Comparison of ENCODE assay signal across 8 cellular contexts in the genomic region with DNA sequence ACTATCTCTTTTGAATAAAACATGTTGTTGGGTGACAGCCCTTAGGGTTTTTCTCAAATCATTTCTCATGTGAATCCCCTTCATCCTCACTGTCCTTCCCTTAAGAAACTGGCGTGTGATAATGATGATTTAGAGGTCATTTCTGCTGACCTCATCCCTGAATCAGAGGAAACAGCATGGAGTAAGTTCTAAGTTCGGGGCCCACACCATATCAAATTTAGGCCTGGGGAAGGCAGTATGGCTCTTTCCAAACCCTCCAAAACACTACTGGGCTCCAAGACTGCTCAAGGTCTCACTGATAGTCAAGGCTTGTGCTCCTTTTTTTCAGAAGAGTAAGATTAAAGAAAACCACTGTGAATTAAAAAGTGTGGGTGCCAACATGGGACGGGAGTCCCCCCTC. TPM values are rescaled to one million over a fixed set of nuclear protein-coding genes. Genes with fewer than 3 reads are reported as not detected.
DNase-seq lines count a peak whose midpoint lies in the region; ATAC-seq, FAIRE-seq and TF ChIP-seq lines count a peak whose summit lies in the region.

No MANE protein-coding gene starts in this region.

- TF ChIP-seq POLR2A in body of pancreas (IDR thresholded peaks at IDR 0.05) (no peak), vagina (IDR thresholded peaks at IDR 0.05) (no peak), GM12892 (IDR thresholded peaks at IDR 0.05; ENCODE audit: low read depth, low read length) (no peak)

- no peak for FAIRE-seq in GM12892 (lab: Jason Lieb, UNC)

- intact Hi-C loops in left ventricle myocardium inferior (cut with micrococcal nuclease), result no loop called here
- intact Hi-C loops in cardiac septum (cut with DNase I), result loop anchor here (2.0 to 10.0 kb wide), 3 partner anchors 19 to 213 kb away; partner anchors contain the start of genes DCTN4 and RBM22
- intact Hi-C loops in body of pancreas (cut with DNase I), result no loop called here
- intact Hi-C loops in vagina (cut with DNase I), result no loop called here
- intact Hi-C loops in left colon (cut with DNase I, micrococcal nuclease), result no loop called here

- TF ChIP-seq CTCF in left ventricle myocardium inferior (IDR thresholded peaks at IDR 0.05; ENCODE audit: borderline replicate concordance), result no peak
- no peak for TF ChIP-seq CTCF in body of pancreas (IDR thresholded peaks at IDR 0.05)
- no peak for TF ChIP-seq CTCF in vagina (IDR thresholded peaks at IDR 0.05)

- DNase-seq in left ventricle myocardium inferior (no peak), cardiac septum (ENCODE audit: low spot score) (no peak), body of pancreas (no peak), vagina (ENCODE audit: extremely low spot score in 2 of 2) (no peak), GM12892 (ENCODE audit: insufficient read length) (no peak), left colon (no peak), NOMO-1 treated with DMSO at 0.1 percent for 48 hours (lab: John Stamatoyannopoulos, UW; ENCODE audit: unreplicated experiment) (no peak)

- H3K36me3 ChIP-seq in left ventricle myocardium inferior (no peaks in the 10 kb centered on the region), body of pancreas (replicated peaks in 1 of 2; ENCODE audit: insufficient read depth in 1 of 2, low read depth in 2 of 2) (no peaks in the 10 kb centered on the region), mucosa of rectum (ENCODE audit: control insufficient read depth in 2 of 2, insufficient read depth in 2 of 2, low read length in 2 of 2) (no peaks in the 10 kb centered on the region), vagina (no peaks in the 10 kb centered on the region)

- H3K9ac ChIP-seq in mucosa of rectum (ENCODE audit: low read depth in 1 of 2, low read length in 2 of 2), result peak overlapping the region in 1 of 2 donors; percentile 85

- H3K4me1 ChIP-seq in left ventricle myocardium inferior (peaks cover 59% of the 10 kb centered on the region), body of pancreas (peaks cover 45% of the 10 kb centered on the region), mucosa of rectum (ENCODE audit: control insufficient read depth in 2 of 2, insufficient read depth in 2 of 2, low read length in 2 of 2) (peaks cover 33 to 41% of the 10 kb centered on the region in 2 donors), vagina (peaks cover 46% of the 10 kb centered on the region)

- H3K27me3 ChIP-seq in left ventricle myocardium inferior (ENCODE audit: low read depth) (no peaks in the 10 kb centered on the region), body of pancreas (no peaks in the 10 kb centered on the region), mucosa of rectum (ENCODE audit: control insufficient read depth in 2 of 2, insufficient read depth in 2 of 2, low read length in 2 of 2) (no peaks in the 10 kb centered on the region), vagina (no peaks in the 10 kb centered on the region)

- WGBS in body of pancreas, 2 donors, result 27 to 32% methylated on average over 3 of the region's 3 CpGs

- H3K9me3 ChIP-seq in left ventricle myocardium inferior (replicated peaks) (no peaks in the 10 kb centered on the region), body of pancreas (no peaks in the 10 kb centered on the region), mucosa of rectum (ENCODE audit: control insufficient read depth in 2 of 2, low read length in 2 of 2) (no peaks in the 10 kb centered on the region), vagina (no peaks in the 10 kb centered on the region)

- ATAC-seq in body of pancreas, result no peak
- no peak for ATAC-seq in left colon

- H3K27ac ChIP-seq in left ventricle myocardium inferior (replicated peaks) (peak overlapping the region; percentile 96), body of pancreas (peak overlapping the region; percentile 72 to 89 (median 83)), mucosa of rectum (ENCODE audit: low read depth in 2 of 2, low read length in 2 of 2) (peak overlapping the region; percentile 84 to 86), vagina (peak overlapping the region; percentile 86)

- H3K4me3 ChIP-seq in left ventricle myocardium inferior (peak overlapping the region; percentile 75), body of pancreas (no peak overlapping the region), mucosa of rectum (ENCODE audit: low read length in 2 of 2) (peak overlapping the region in 1 of 2 donors; percentile 89), vagina (peak overlapping the region; percentile 66 to 71)

RNA-seq across cellular contexts. Expression of gene SMIM3, which starts 0.9 kb away (rescaled TPM):
- 15.7 TPM for total RNA-seq in left ventricle myocardium inferior
- 15.3 TPM for total RNA-seq in cardiac septum
- total RNA-seq in body of pancreas, result 10 to 100 TPM; 40.2 to 51.6 TPM
- 46.7 TPM for total RNA-seq in vagina
- 11.5 TPM for polyA plus RNA-seq in GM12892 (2012; ENCODE audit: missing spikeins)
- 10 to 100 TPM; 11.0 to 13.6 TPM for total RNA-seq in left colon

RNA-seq across cellular contexts. Expression of gene DCTN4, which starts 18.9 kb away (rescaled TPM):
- total RNA-seq in left ventricle myocardium inferior (43.1 TPM), cardiac septum (44.9 TPM), body of pancreas (10 to 100 TPM; 30.6 to 49.4 TPM), vagina (51.3 TPM), left colon (10 to 100 TPM; 44.6 to 51.5 TPM)
- 19.5 TPM for polyA plus RNA-seq in GM12892 (2012; ENCODE audit: missing spikeins)

Comparison
In these comparisons a context has a peak if more than half of its experiments do, and no peak if none do; other contexts are left out.
1. H3K4me3 ChIP-seq: peak in left ventricle myocardium inferior (single experiment) and vagina (2 of 2); none in body of pancreas (0 of 2).
2. Peak in every context shown above with its lines, with median percentiles within 50 percentile points of each other: H3K27ac ChIP-seq.